Comparison of ENCODE assay signal across 1 cellular context in genomic region chr1:23097316-23097715, GRCh38.
TF ChIP-seq lines count a peak whose summit lies in the region.

No MANE protein-coding gene starts in this region.

TF ChIP-seq in IMR-90, 13 proteins besides CTCF, POLR2A, EP300 and RAD21 (continued from another document):
- no peak for TF ChIP-seq MXI1 (IDR thresholded peaks at IDR 0.05; ENCODE audit: borderline replicate concordance, low read depth, low read length)
